In the genomic region with DNA sequence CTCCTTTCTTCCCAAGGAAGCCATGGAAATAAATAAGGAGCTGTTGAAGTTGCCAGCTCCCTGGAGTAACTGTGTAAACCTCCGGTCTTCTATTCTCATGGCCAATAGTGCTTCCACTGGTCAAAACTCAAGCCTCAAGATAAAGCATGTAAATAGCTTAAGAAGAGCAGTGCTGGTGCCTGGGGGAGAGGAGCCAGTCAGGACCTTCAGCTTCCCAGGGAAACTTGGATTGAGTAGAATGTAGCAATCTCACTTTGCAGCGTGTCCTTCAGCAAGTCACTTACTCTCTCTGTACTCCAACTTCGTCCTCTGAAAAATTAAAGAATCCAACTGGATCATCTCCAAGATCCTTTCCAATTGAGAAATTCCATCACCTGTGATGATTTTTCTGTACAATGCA, we compare ENCODE assay signal across 1 cellular context.
A peak's percentile ranks its signal among the peaks of the same experiment; 100 is the strongest.
TF ChIP-seq lines count a peak whose summit lies in the region.

No MANE protein-coding gene starts in this region.

TF ChIP-seq in K562, 482 proteins besides CTCF, POLR2A, EP300 and RAD21:
- no peak for TF ChIP-seq NR2C2 (CRISPR knock-in tag; IDR thresholded peaks at IDR 0.05)
- 0 out of 2 replicates have a peak, but pooled peaks have one; percentile 3 for TF ChIP-seq NR2C2 (tag; IDR thresholded peaks at IDR 0.05)
- TF ChIP-seq LCOR (CRISPR knock-in tag; IDR thresholded peaks at IDR 0.05) = no peak
- TF ChIP-seq, protein P1, sequence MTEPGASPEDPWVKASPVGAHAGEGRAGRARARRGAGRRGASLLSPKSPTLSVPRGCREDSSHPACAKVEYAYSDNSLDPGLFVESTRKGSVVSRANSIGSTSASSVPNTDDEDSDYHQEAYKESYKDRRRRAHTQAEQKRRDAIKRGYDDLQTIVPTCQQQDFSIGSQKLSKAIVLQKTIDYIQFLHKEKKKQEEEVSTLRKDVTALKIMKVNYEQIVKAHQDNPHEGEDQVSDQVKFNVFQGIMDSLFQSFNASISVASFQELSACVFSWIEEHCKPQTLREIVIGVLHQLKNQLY (CRISPR knock-in tag; conservative IDR thresholded peaks at IDR 0.05) = no peak
TF ChIP-seq in K562: peak in this region for 1.
